35 cellular contexts compared by ENCODE assay signal in the genomic region with DNA sequence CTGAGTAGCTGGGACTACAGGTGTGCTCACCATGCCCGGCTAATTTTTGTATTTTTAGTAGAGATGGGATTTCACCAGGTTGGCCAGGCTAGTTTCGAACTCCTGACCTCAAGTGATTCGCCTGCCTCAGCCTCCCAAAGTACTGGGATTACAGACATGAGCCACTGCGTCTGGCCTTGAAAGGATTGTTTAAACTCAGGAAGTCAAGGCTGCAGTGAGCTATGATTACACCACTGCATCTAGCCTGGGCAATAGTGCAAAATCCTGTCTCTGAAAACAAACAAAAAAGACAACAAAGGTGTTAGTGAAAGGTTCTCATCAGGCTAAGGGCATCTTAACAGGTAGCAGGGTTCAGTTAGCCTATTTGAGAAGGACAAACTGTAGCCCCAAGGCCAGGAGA.
"Had no signal": no experiment of that assay in that cellular context is flagged by ENCODE, and none has a peak within 500 bp of the region (broad histone marks: within the 10 kb centered on the region; RNA-seq: fewer than 3 reads in every experiment).

No MANE protein-coding gene starts in this region.

- H3K27me3 ChIP-seq: MG63 had no signal

- H3K9me3 ChIP-seq: MG63 had no signal

- DNase-seq: Karpas-422, Kasumi-1, MG63, MM.1S, MV-4-11, NCI-H1048, NCI-H1092, NCI-H1092 treated with DMSO at 0.1 percent for 48 hours, NCI-H1105, NCI-H1105 treated with DMSO at 0.1 percent for 48 hours, NCI-H1417, NCI-H1417 treated with DMSO at 0.1 percent for 48 hours, NCI-H1436, NCI-H1436 treated with DMSO at 0.1 percent for 48 hours, NCI-H146, NCI-H1694, NCI-H1694 treated with DMSO at 0.1 percent for 48 hours, NCI-H187, NCI-H187 treated with DMSO at 0.1 percent for 48 hours, NCI-H1930, NCI-H2029, NCI-H2029 treated with DMSO at 0.1 percent for 48 hours, NCI-H2081, NCI-H2081 treated with DMSO at 0.1 percent for 48 hours, NCI-H2107, NCI-H2171, NCI-H2171 treated with DMSO at 0.1 percent for 48 hours, NCI-H2227 treated with DMSO at 0.1 percent for 48 hours, NCI-H226, NCI-H345, NCI-H446, NCI-H446 treated with DMSO at 0.1 percent for 48 hours, NCI-H510A, NCI-H510A treated with DMSO at 0.1 percent for 48 hours, NCI-H524 had no signal

- H3K4me3 ChIP-seq: MG63 had no signal
